In the genomic region with DNA sequence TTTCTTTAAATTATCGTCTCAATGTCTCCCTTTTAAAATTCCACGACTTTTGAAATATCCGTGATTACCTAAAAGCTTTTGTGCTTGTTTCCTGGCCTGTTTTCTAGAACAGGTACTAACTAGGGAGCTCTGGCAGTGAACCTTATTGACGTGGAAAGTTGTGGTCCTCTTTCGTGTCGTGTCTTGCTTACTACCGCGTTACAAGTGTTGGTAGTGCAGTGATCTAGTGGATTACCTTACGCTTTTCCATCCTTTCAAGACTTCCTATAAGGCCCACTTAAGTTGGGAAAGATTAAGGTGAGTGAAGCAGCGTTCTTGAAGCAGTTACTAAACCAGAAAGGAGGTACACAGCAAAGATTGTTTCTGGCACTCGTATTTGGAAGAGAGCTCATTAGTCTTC, we compare ENCODE assay signal across 8 cellular contexts. TPM values are rescaled to one million over a fixed set of nuclear protein-coding genes. Genes with fewer than 3 reads are reported as not detected.
A peak's percentile ranks its signal among the peaks of the same experiment; 100 is the strongest.
DNase-seq lines count a peak whose midpoint lies in the region; ATAC-seq and TF ChIP-seq lines count a peak whose summit lies in the region.

No MANE protein-coding gene starts in this region.

- H3K4me1 ChIP-seq in SJSA1 (replicated peaks) (peaks cover 11% of the 10 kb centered on the region), esophagus muscularis mucosa (peaks cover 29 to 59% (median 55%) of the 10 kb centered on the region in 4 donors), ovary (ENCODE audit: insufficient read depth) (peaks cover 5% of the 10 kb centered on the region)

- H3K36me3 Mint-ChIP-seq in activated CD4-positive, alpha-beta T cell treated with anti-CD3 and anti-CD28 coated beads, Interleukin-2, amount 10 ng/mL, durations not matched to agents 7 days and 5 days (ENCODE audit: low read depth), result peaks cover 51% of the 10 kb centered on the region

- H3K9me3 Mint-ChIP-seq in activated CD4-positive, alpha-beta T cell treated with anti-CD3 and anti-CD28 coated beads, Interleukin-2, amount 10 ng/mL, durations not matched to agents 7 days and 5 days, result no peaks in the 10 kb centered on the region

- WGBS in esophagus muscularis mucosa, result under 1% methylated on average over 11 of the region's 11 CpGs
- 1% methylated on average over 11 of the region's 11 CpGs for WGBS in ovary, 3 donors

- ATAC-seq in GM18502 (IDR thresholded peaks at IDR 0.05; ENCODE audit: poor library complexity, unreplicated experiment), result no peak

- H3K27ac Mint-ChIP-seq in activated CD4-positive, alpha-beta T cell treated with anti-CD3 and anti-CD28 coated beads, Interleukin-2, amount 10 ng/mL, durations not matched to agents 7 days and 5 days, result peak overlapping the region; percentile 95

- no peak for TF ChIP-seq POLR2A in esophagus muscularis mucosa (IDR thresholded peaks at IDR 0.05; ENCODE audit: low read depth)
- no peak for TF ChIP-seq POLR2A in ovary (IDR thresholded peaks at IDR 0.05)

- CTCF ChIA-PET in activated CD4-positive, alpha-beta T cell treated with anti-CD3 and anti-CD28 coated beads, Interleukin-2, amount 10 ng/mL, durations not matched to agents 7 days and 5 days (lab: Charles Lee), result interaction anchor here (3.0 kb wide), 1 partner anchor 99 kb away, joined by 9 read pairs; no protein-coding TSS in a partner anchor

- TF ChIP-seq EP300 in esophagus muscularis mucosa (IDR thresholded peaks at IDR 0.05) (no peak), ovary (IDR thresholded peaks at IDR 0.05) (no peak)

- H3K27ac ChIP-seq in SJSA1 (peak overlapping the region; percentile 97), esophagus muscularis mucosa (replicated peaks in 1 of 4) (peak overlapping the region; percentile 100), ovary (peak overlapping the region; percentile 100)

- H3K4me3 Mint-ChIP-seq in activated CD4-positive, alpha-beta T cell treated with anti-CD3 and anti-CD28 coated beads, Interleukin-2, amount 10 ng/mL, durations not matched to agents 7 days and 5 days, result peak overlapping the region; percentile 84

- H3K27me3 ChIP-seq in SJSA1 (replicated peaks) (no peaks in the 10 kb centered on the region), esophagus muscularis mucosa (no peaks in the 10 kb centered on the region), ovary (no peaks in the 10 kb centered on the region)

- TF ChIP-seq CTCF in esophagus muscularis mucosa (IDR thresholded peaks at IDR 0.05) (no peak), ovary (IDR thresholded peaks at IDR 0.05) (no peak)

- H3K36me3 ChIP-seq in SJSA1 (peaks cover 39% of the 10 kb centered on the region), esophagus muscularis mucosa (peaks cover 22 to 34% (median 28%) of the 10 kb centered on the region in 4 donors), ovary (no peaks in the 10 kb centered on the region)

- intact Hi-C loops in esophagus muscularis mucosa (cut with DNase I) (loop anchor here (5.0 kb wide), 1 partner anchor 60 kb away; no protein-coding TSS in a partner anchor), ovary (cut with DNase I) (loop anchor here in 2 of 4 donors (10.0 kb wide), 2 partner anchors 62 to 98 kb away; a partner anchor contains a TSS)

- peak overlapping the region; percentile 92 for H3K4me3 ChIP-seq in SJSA1
- peak overlapping the region; percentile 91 to 100 (median 96) for H3K4me3 ChIP-seq in esophagus muscularis mucosa
- H3K4me3 ChIP-seq in ovary, result peak overlapping the region; percentile 64

- H3K27me3 Mint-ChIP-seq in activated CD4-positive, alpha-beta T cell treated with anti-CD3 and anti-CD28 coated beads, Interleukin-2, amount 10 ng/mL, durations not matched to agents 7 days and 5 days, result no peaks in the 10 kb centered on the region

- peaks cover 39% of the 10 kb centered on the region for H3K4me1 Mint-ChIP-seq in activated CD4-positive, alpha-beta T cell treated with anti-CD3 and anti-CD28 coated beads, Interleukin-2, amount 10 ng/mL, durations not matched to agents 7 days and 5 days

- H3K9me3 ChIP-seq in SJSA1 (replicated peaks) (no peaks in the 10 kb centered on the region), esophagus muscularis mucosa (no peaks in the 10 kb centered on the region), ovary (no peaks in the 10 kb centered on the region)

- POLR2A ChIA-PET in activated CD4-positive, alpha-beta T cell treated with anti-CD3 and anti-CD28 coated beads, Interleukin-2, amount 10 ng/mL, durations not matched to agents 7 days and 5 days (lab: Charles Lee), result interaction anchor here (0.6 kb wide), 1 partner anchor 264 kb away, joined by 3 read pairs; no protein-coding TSS in a partner anchor

- DNase-seq in activated CD4-positive, alpha-beta T cell treated with anti-CD3 and anti-CD28 coated beads, Interleukin-2, amount 10 ng/mL, durations not matched to agents 7 days and 5 days, result peak; percentile 29
- no peak for DNase-seq in activated CD4-positive, alpha-beta T cell treated with anti-CD3 and anti-CD28 coated beads, Interleukin-2, amount 50 U/mL, for 4 hours
- DNase-seq in SJSA1 (ENCODE audit: low read depth in 1 of 2, low spot score in 2 of 2), result peak in 1 of 2 experiments; percentile 52
- DNase-seq in esophagus muscularis mucosa (ENCODE audit: extremely low spot score), result peak; percentile 24
- DNase-seq in ovary, result no peak
- no peak for DNase-seq in cerebellum (ENCODE audit: low spot score)
- no peak for DNase-seq in GM19240 (ENCODE audit: insufficient read length, low spot score)

RNA-seq across cellular contexts. Expression of a gene that starts 1.9 kb away (rescaled TPM):
- 100 to 1,000 TPM in 1 of 2 experiments, 10 to 100 TPM in 1; 95.0 to 111 TPM for total RNA-seq in activated CD4-positive, alpha-beta T cell treated with anti-CD3 and anti-CD28 coated beads, Interleukin-2, amount 10 ng/mL, durations not matched to agents 7 days and 5 days
- 21.6 and 22.4 TPM in 2 replicates for total RNA-seq in SJSA1 (2014; rRNA removed; shearing (Covaris generic))
- total RNA-seq in esophagus muscularis mucosa, result 100 to 1,000 TPM; 285 to 486 (median 315) TPM
- 100 to 1,000 TPM; 311 to 507 (median 427) TPM for total RNA-seq in ovary
- 100 to 1,000 TPM; 152 to 239 TPM for polyA plus RNA-seq in ovary
- 75.8 TPM for total RNA-seq in cerebellum

RNA-seq across cellular contexts. Expression of a gene that starts 35.4 kb away (rescaled TPM):
- total RNA-seq in activated CD4-positive, alpha-beta T cell treated with anti-CD3 and anti-CD28 coated beads, Interleukin-2, amount 10 ng/mL, durations not matched to agents 7 days and 5 days, result not detected
- 0.72 and 2.8 TPM in 2 replicates for total RNA-seq in SJSA1 (2014; rRNA removed; shearing (Covaris generic))
- total RNA-seq in esophagus muscularis mucosa (1 to 10 TPM in 2 of 4 donors, under 1 TPM in 1, not detected in 1; 0.97 to 2.0 (median 1.2) TPM), ovary (1 to 10 TPM in 6 of 7 donors, under 1 TPM in 1; 0.83 to 9.8 (median 3.2) TPM), cerebellum (38.0 TPM)
- polyA plus RNA-seq in ovary, result 1 to 10 TPM; 1.1 to 1.9 TPM

Comparison
In these comparisons a context has a peak if more than half of its experiments do, and no peak if none do; other contexts are left out.
1. DNase-seq: peak in activated CD4-positive, alpha-beta T cell treated with anti-CD3 and anti-CD28 coated beads, Interleukin-2, amount 10 ng/mL, durations not matched to agents 7 days and 5 days (single experiment) and esophagus muscularis mucosa (single experiment); none in activated CD4-positive, alpha-beta T cell treated with anti-CD3 and anti-CD28 coated beads, Interleukin-2, amount 50 U/mL, for 4 hours (0 of 2), ovary (0 of 5), cerebellum (single experiment) and GM19240 (single experiment).
2. Peak in every context shown above with its lines, with median percentiles within 50 percentile points of each other: H3K27ac ChIP-seq and H3K4me3 ChIP-seq.